1 cellular context compared by ENCODE assay signal in genomic region chr16:10978124-10978523, GRCh38.
TF ChIP-seq lines count a peak whose summit lies in the region.

No MANE protein-coding gene starts in this region.

TF ChIP-seq in GM23338, 12 proteins besides CTCF, POLR2A, EP300 and RAD21:
- TF ChIP-seq, protein P1, sequence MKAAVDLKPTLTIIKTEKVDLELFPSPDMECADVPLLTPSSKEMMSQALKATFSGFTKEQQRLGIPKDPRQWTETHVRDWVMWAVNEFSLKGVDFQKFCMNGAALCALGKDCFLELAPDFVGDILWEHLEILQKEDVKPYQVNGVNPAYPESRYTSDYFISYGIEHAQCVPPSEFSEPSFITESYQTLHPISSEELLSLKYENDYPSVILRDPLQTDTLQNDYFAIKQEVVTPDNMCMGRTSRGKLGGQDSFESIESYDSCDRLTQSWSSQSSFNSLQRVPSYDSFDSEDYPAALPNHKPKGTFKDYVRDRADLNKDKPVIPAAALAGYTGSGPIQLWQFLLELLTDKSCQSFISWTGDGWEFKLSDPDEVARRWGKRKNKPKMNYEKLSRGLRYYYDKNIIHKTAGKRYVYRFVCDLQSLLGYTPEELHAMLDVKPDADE (IDR thresholded peaks at IDR 0.05) = no peak
- TF ChIP-seq EZH2phosphoT487 (IDR thresholded peaks at IDR 0.05; ENCODE audit: unreplicated experiment) (no peak), POLR2AphosphoS5 (IDR thresholded peaks at IDR 0.05; ENCODE audit: low read depth) (no peak)
- TF ChIP-seq, protein P2, sequence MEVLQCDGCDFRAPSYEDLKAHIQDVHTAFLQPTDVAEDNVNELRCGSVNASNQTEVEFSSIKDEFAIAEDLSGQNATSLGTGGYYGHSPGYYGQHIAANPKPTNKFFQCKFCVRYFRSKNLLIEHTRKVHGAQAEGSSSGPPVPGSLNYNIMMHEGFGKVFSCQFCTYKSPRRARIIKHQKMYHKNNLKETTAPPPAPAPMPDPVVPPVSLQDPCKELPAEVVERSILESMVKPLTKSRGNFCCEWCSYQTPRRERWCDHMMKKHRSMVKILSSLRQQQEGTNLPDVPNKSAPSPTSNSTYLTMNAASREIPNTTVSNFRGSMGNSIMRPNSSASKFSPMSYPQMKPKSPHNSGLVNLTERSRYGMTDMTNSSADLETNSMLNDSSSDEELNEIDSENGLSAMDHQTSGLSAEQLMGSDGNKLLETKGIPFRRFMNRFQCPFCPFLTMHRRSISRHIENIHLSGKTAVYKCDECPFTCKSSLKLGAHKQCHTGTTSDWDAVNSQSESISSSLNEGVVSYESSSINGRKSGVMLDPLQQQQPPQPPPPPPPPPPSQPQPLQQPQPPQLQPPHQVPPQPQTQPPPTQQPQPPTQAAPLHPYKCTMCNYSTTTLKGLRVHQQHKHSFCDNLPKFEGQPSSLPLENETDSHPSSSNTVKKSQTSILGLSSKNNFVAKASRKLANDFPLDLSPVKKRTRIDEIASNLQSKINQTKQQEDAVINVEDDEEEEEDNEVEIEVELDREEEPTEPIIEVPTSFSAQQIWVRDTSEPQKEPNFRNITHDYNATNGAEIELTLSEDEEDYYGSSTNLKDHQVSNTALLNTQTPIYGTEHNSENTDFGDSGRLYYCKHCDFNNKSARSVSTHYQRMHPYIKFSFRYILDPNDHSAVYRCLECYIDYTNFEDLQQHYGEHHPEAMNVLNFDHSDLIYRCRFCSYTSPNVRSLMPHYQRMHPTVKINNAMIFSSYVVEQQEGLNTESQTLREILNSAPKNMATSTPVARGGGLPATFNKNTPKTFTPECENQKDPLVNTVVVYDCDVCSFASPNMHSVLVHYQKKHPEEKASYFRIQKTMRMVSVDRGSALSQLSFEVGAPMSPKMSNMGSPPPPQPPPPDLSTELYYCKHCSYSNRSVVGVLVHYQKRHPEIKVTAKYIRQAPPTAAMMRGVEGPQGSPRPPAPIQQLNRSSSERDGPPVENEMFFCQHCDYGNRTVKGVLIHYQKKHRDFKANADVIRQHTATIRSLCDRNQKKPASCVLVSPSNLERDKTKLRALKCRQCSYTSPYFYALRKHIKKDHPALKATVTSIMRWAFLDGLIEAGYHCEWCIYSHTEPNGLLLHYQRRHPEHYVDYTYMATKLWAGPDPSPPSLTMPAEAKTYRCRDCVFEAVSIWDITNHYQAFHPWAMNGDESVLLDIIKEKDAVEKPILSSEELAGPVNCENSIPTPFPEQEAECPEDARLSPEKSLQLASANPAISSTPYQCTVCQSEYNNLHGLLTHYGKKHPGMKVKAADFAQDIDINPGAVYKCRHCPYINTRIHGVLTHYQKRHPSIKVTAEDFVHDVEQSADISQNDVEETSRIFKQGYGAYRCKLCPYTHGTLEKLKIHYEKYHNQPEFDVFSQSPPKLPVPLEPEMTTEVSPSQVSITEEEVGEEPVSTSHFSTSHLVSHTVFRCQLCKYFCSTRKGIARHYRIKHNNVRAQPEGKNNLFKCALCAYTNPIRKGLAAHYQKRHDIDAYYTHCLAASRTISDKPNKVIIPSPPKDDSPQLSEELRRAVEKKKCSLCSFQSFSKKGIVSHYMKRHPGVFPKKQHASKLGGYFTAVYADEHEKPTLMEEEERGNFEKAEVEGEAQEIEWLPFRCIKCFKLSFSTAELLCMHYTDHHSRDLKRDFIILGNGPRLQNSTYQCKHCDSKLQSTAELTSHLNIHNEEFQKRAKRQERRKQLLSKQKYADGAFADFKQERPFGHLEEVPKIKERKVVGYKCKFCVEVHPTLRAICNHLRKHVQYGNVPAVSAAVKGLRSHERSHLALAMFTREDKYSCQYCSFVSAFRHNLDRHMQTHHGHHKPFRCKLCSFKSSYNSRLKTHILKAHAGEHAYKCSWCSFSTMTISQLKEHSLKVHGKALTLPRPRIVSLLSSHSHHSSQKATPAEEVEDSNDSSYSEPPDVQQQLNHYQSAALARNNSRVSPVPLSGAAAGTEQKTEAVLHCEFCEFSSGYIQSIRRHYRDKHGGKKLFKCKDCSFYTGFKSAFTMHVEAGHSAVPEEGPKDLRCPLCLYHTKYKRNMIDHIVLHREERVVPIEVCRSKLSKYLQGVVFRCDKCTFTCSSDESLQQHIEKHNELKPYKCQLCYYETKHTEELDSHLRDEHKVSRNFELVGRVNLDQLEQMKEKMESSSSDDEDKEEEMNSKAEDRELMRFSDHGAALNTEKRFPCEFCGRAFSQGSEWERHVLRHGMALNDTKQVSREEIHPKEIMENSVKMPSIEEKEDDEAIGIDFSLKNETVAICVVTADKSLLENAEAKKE (CRISPR knock-in tag; IDR thresholded peaks at IDR 0.05) = no peak
